Comparison of ENCODE assay signal across 8 cellular contexts in the genomic region with DNA sequence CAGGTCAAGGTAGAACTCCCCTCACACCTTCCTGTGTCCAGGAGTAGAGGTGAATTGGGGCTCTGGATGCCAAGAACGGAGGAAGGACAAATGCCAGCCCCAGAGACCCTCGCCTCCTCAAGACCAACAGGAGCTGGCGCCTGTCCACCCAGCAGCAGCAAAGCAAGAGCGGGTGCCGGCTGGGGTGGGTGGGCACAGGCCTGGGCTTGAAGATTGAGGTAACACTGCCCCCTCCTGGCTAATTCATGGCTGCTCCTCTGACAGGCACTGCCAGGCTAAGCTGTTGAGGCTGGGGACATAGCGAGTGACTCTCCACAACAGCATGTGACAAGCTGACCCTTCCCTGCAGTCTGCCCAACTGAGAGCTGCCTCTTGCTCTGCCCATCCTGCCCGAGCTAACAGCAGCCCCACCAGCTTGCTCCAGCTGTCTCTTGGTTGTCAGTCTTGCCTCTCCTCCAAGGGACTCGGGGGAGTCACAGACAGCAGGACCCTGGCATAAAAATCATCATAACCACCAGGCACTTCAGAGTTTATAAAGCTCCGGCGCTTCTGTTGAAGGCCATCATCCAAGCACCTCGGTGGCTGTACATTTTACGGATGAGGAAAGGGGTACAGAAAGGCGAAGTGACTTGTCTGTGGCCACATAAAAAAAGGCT.
DNase-seq lines count a peak whose midpoint lies in the region; ATAC-seq and TF ChIP-seq lines count a peak whose summit lies in the region.
"Not testable (repeated sequence)": the region's sequence is repeated elsewhere in the genome, so short reads cannot be mapped to it uniquely, and the experiment has no call there.

No MANE protein-coding gene starts in this region.

- WGBS in spleen, 5 donors = 39 to 55% (median 47%) methylated on average over 12 to 13 of the region's 13 CpGs

- H3K4me3 ChIP-seq in GM12875 (ENCODE audit: low read depth, low read length); spleen: not testable (repeated sequence)

- DNase-seq in AG08395 (ENCODE audit: low spot score) (peak; percentile 35), NCI-H1417 (lab: John Stamatoyannopoulos, UW) (peak; percentile 15 to 73 (median 42)), SHP77 treated with DMSO at 0.1 percent for 48 hours (lab: John Stamatoyannopoulos, UW) (peak; percentile 24), erythroblast (lab: John Stamatoyannopoulos, UW) (peak; percentile 50 to 64), left lobe of liver (ENCODE audit: low spot score) (peak; percentile 53)
- peak; percentile 53 to 64 for DNase-seq in activated T-cell treated with anti-CD3 and anti-CD28 coated beads, Interleukin-2, amount 50 U/mL, for 48 hours
- not testable (repeated sequence) for DNase-seq in spleen

- not testable (repeated sequence) for H3K27ac ChIP-seq in spleen

- not testable (repeated sequence) for TF ChIP-seq POLR2A in erythroblast (IDR thresholded peaks at IDR 0.05; ENCODE audit: low read length); spleen (IDR thresholded peaks at IDR 0.05)

- not testable (repeated sequence) for H3K36me3 ChIP-seq in spleen

- TF ChIP-seq CTCF in GM12875 (IDR thresholded peaks at IDR 0.05; ENCODE audit: borderline replicate concordance, insufficient read depth, low read depth, low read length) (peak; percentile 77), spleen (IDR thresholded peaks at IDR 0.05 in 8 of 11, conservative IDR thresholded peaks at IDR 0.05 in 3 of 11) (peak in 10 of 11 experiments; percentile 10 to 73 (median 48))

- not testable (repeated sequence) for H3K9me3 ChIP-seq in spleen

- peaks cover 0 to 12% (median 3%) of the 10 kb centered on the region in 6 donors for H3K4me1 ChIP-seq in spleen

- ATAC-seq in left lobe of liver = peak; percentile 10

- intact Hi-C loops in spleen (cut with DNase I; ENCODE audit: low total_unique reads) = not testable (repeated sequence)

- H3K27me3 ChIP-seq in spleen (replicated peaks in 1 of 7) = not testable (repeated sequence)
